8 cellular contexts compared by ENCODE assay signal in genomic region chr7:48035301-48035966, GRCh38. TPM values are rescaled to one million over a fixed set of nuclear protein-coding genes. Genes with fewer than 3 reads are reported as not detected.
DNase-seq lines count a peak whose midpoint lies in the region; FAIRE-seq and TF ChIP-seq lines count a peak whose summit lies in the region.

TSS of gene C7orf57 (plus strand) at chr7:48035543. CDS start at chr7:48036309, 766 bp downstream.

- H4K20me1 ChIP-seq in MM.1S (ENCODE audit: insufficient read depth, low read length) (no peaks in the 10 kb centered on the region), astrocyte (ENCODE audit: insufficient read depth, low read length) (no peaks in the 10 kb centered on the region), hepatocyte (ENCODE audit: insufficient read depth, poor library complexity, severe bottlenecking) (no peaks in the 10 kb centered on the region)

- H3K9ac ChIP-seq in MM.1S (ENCODE audit: low read length) (peak within 1 kb of the TSS; percentile 36; the same call in 1 of the 2 replicates), astrocyte (ENCODE audit: low read length) (peak within 1 kb of the TSS; percentile 65)

- no peaks in the 10 kb centered on the region for H3K4me1 Mint-ChIP-seq in astrocyte (ENCODE audit: low read depth, unreplicated experiment)

- peak within 1 kb of the TSS; percentile 82 for H3K4me3 Mint-ChIP-seq in astrocyte (ENCODE audit: unreplicated experiment)

- H3K4me1 ChIP-seq in HAP-1 (no peaks in the 10 kb centered on the region), MM.1S (ENCODE audit: low read length) (no peaks in the 10 kb centered on the region), astrocyte (ENCODE audit: insufficient read depth, low read length) (peaks cover 9% of the 10 kb centered on the region), hepatocyte (ENCODE audit: insufficient read depth) (peaks cover 8% of the 10 kb centered on the region)

- H3K9me3 ChIP-seq in HAP-1: no peaks in the 10 kb centered on the region
- no peaks in the 10 kb centered on the region for H3K9me3 ChIP-seq in MM.1S (replicated peaks; ENCODE audit: insufficient read depth, low read length)
- no peaks in the 10 kb centered on the region for H3K9me3 ChIP-seq in astrocyte (ENCODE audit: insufficient read depth, low read depth, low read length)
- no peaks in the 10 kb centered on the region for H3K9me3 ChIP-seq in hepatocyte (ENCODE audit: low read depth)

- H3K27me3 ChIP-seq in HAP-1 (ENCODE audit: low read depth) (0 out of 2 replicates have a peak, but pooled peaks cover 3% of the 10 kb centered on the region), MM.1S (replicated peaks; ENCODE audit: insufficient read depth, low read length) (peaks cover 9% of the 10 kb centered on the region; the same call in 1 of the 2 replicates), astrocyte (ENCODE audit: insufficient read depth, low read length) (peaks cover 17% of the 10 kb centered on the region), hepatocyte (peaks cover 46% of the 10 kb centered on the region)

- H3K27ac ChIP-seq in MM.1S (ENCODE audit: low read length): no peak within 1 kb of the TSS
- no peak within 1 kb of the TSS for H3K27ac ChIP-seq in astrocyte (ENCODE audit: low read depth, low read length)
- no peak within 1 kb of the TSS for H3K27ac ChIP-seq in hepatocyte

- H3K27me3 Mint-ChIP-seq in astrocyte (ENCODE audit: low read depth, unreplicated experiment): peaks cover 52% of the 10 kb centered on the region

- DNase-seq in GM03348 (ENCODE audit: low spot score) (peak; percentile 99), HAP-1 (ENCODE audit: low spot score in 2 of 2) (peak; percentile 79 to 94), MM.1S (peak; percentile 81), T-helper 2 cell (peak; percentile 68 to 87 (median 73)), astrocyte (ENCODE audit: low read depth) (peak; percentile 78), hepatocyte (ENCODE audit: low spot score) (peak; percentile 94), pulmonary artery endothelial cell (ENCODE audit: low read depth, low spot score) (peak; percentile 60), ureter (ENCODE audit: low spot score) (peak; percentile 91)

- no peaks in the 10 kb centered on the region for H3F3A ChIP-seq in MM.1S (ENCODE audit: insufficient read depth, low read length)

- H3K79me2 ChIP-seq in MM.1S (ENCODE audit: low read length) (no peaks in the 10 kb centered on the region), astrocyte (ENCODE audit: insufficient read depth, low read length) (no peaks in the 10 kb centered on the region), hepatocyte (no peaks in the 10 kb centered on the region)

- H3K36me3 ChIP-seq in HAP-1 (replicated peaks) (no peaks in the 10 kb centered on the region), MM.1S (replicated peaks; ENCODE audit: insufficient read depth, low read length) (no peaks in the 10 kb centered on the region), astrocyte (ENCODE audit: insufficient read depth, low read length) (no peaks in the 10 kb centered on the region), hepatocyte (replicated peaks; ENCODE audit: insufficient read depth, low read depth) (no peaks in the 10 kb centered on the region)

- H2AFZ ChIP-seq in MM.1S (ENCODE audit: low read length): peak within 1 kb of the TSS; percentile 83
- H2AFZ ChIP-seq in astrocyte (ENCODE audit: low read depth, low read length): peak within 1 kb of the TSS; percentile 89
- peak within 1 kb of the TSS; percentile 65 for H2AFZ ChIP-seq in hepatocyte

- peak within 1 kb of the TSS; percentile 93 for H3K4me2 ChIP-seq in MM.1S (ENCODE audit: low read depth, low read length)
- peak within 1 kb of the TSS; percentile 93 for H3K4me2 ChIP-seq in astrocyte (ENCODE audit: low read length)
- H3K4me2 ChIP-seq in hepatocyte: peak within 1 kb of the TSS; percentile 98

- H3K27ac Mint-ChIP-seq in astrocyte (ENCODE audit: unreplicated experiment): no peak within 1 kb of the TSS

- FAIRE-seq in astrocyte (lab: Jason Lieb, UNC): no peak

- H3K36me3 Mint-ChIP-seq in astrocyte (ENCODE audit: low read depth, unreplicated experiment): no peaks in the 10 kb centered on the region

- H3K9me3 Mint-ChIP-seq in astrocyte (ENCODE audit: unreplicated experiment): no peaks in the 10 kb centered on the region

- in situ Hi-C loops in HAP-1 (cut with MboI; ENCODE audit: low sequenced_read_pairs): no loop called here

- under 1% methylated on average over 52 of the region's 62 CpGs for WGBS in hepatocyte (ENCODE audit: low lambda C conversion rate, missing lambda C conversion rate)

- H3K9me2 ChIP-seq in MM.1S (replicated peaks; ENCODE audit: insufficient read depth, low read length) (no peaks in the 10 kb centered on the region), hepatocyte (replicated peaks; ENCODE audit: insufficient read depth) (no peaks in the 10 kb centered on the region)

- peak within 1 kb of the TSS; percentile 49 for H3K4me3 ChIP-seq in HAP-1
- peak within 1 kb of the TSS; percentile 67 for H3K4me3 ChIP-seq in MM.1S (ENCODE audit: low read length)
- H3K4me3 ChIP-seq in astrocyte (ENCODE audit: insufficient read depth, low read depth, low read length): peak within 1 kb of the TSS; percentile 65
- peak within 1 kb of the TSS; percentile 22 for H3K4me3 ChIP-seq in hepatocyte

- TF ChIP-seq CTCF in MM.1S (IDR thresholded peaks at IDR 0.05; ENCODE audit: low read length) (no peak), astrocyte (IDR thresholded peaks at IDR 0.05; ENCODE audit: insufficient read depth, low read depth, low read length) (no peak), hepatocyte (IDR thresholded peaks at IDR 0.05; ENCODE audit: poor library complexity) (peak; percentile 21)

RNA-seq across cellular contexts. Expression of gene C7orf57, which starts in this region (rescaled TPM):
- total RNA-seq in astrocyte (not detected in 2 replicates), hepatocyte (0.43 TPM in 1 of 2 replicates, not detected in the other), pulmonary artery endothelial cell (under 0.01 and 0.11 TPM in 2 replicates), ureter (0.42 TPM)
- polyA plus RNA-seq in hepatocyte: not detected in 2 replicates

Comparison
In these comparisons a context has a peak if more than half of its experiments do, and no peak if none do; other contexts are left out.
1. Peak in DNase-seq, H3K4me3 ChIP-seq, H3K9ac ChIP-seq and H3K4me2 ChIP-seq in astrocyte; RNA of the gene not detected or under 1 TPM.
2. Peak in DNase-seq, H3K4me3 ChIP-seq and H3K4me2 ChIP-seq in hepatocyte; RNA of the gene not detected or under 1 TPM.
3. Peak in DNase-seq in pulmonary artery endothelial cell; RNA of the gene not detected or under 1 TPM.
4. Peak in DNase-seq in ureter; RNA of the gene not detected or under 1 TPM.